8 cellular contexts compared by ENCODE assay signal in genomic region chr7:151080522-151081169, GRCh38. TPM values are rescaled to one million over a fixed set of nuclear protein-coding genes. Genes with fewer than 3 reads are reported as not detected.
DNase-seq lines count a peak whose midpoint lies in the region; TF ChIP-seq lines count a peak whose summit lies in the region.

Gene FASTK (minus strand): TSS chr7:151080809. CDS start chr7:151080766, 43 bp downstream.

- H3K36me3 Mint-ChIP-seq in nephron (ENCODE audit: low read depth): peaks cover 6% of the 10 kb centered on the region
- H3K36me3 Mint-ChIP-seq in stimulated activated naive CD8-positive, alpha-beta T cell treated with anti-CD3 and anti-CD28 coated beads, Interleukin-15, Interleukin-2, amounts not matched to agents 100 ng/mL and 50 ng/mL, for 24 hours (ENCODE audit: low read depth): peaks cover 21% of the 10 kb centered on the region

- TF ChIP-seq CTCF in fibroblast of pulmonary artery (IDR thresholded peaks at IDR 0.05; ENCODE audit: low read length, missing control alignments): no peak
- no peak for TF ChIP-seq CTCF in nephron (IDR thresholded peaks at IDR 0.05; ENCODE audit: unreplicated experiment in 3 of 3)

- no peaks in the 10 kb centered on the region for H3K27me3 Mint-ChIP-seq in nephron (ENCODE audit: low read depth)
- H3K27me3 Mint-ChIP-seq in stimulated activated naive CD8-positive, alpha-beta T cell treated with anti-CD3 and anti-CD28 coated beads, Interleukin-15, Interleukin-2, amounts not matched to agents 100 ng/mL and 50 ng/mL, for 24 hours: peaks cover 11% of the 10 kb centered on the region

- H3K4me1 Mint-ChIP-seq in nephron: peaks cover 36% of the 10 kb centered on the region
- peaks cover 49% of the 10 kb centered on the region for H3K4me1 Mint-ChIP-seq in stimulated activated naive CD8-positive, alpha-beta T cell treated with anti-CD3 and anti-CD28 coated beads, Interleukin-15, Interleukin-2, amounts not matched to agents 100 ng/mL and 50 ng/mL, for 24 hours (ENCODE audit: low read depth)

- peak within 1 kb of the TSS; percentile 81 for H3K4me3 ChIP-seq in fibroblast of pulmonary artery (replicated peaks; ENCODE audit: low read depth, low read length)

- no peaks in the 10 kb centered on the region for H3K9me3 Mint-ChIP-seq in nephron
- H3K9me3 Mint-ChIP-seq in stimulated activated naive CD8-positive, alpha-beta T cell treated with anti-CD3 and anti-CD28 coated beads, Interleukin-15, Interleukin-2, amounts not matched to agents 100 ng/mL and 50 ng/mL, for 24 hours: no peaks in the 10 kb centered on the region

- peak within 1 kb of the TSS; percentile 57 to 91 (median 88) for H3K27ac Mint-ChIP-seq in nephron
- peak within 1 kb of the TSS; percentile 80 for H3K27ac Mint-ChIP-seq in stimulated activated naive CD8-positive, alpha-beta T cell treated with anti-CD3 and anti-CD28 coated beads, Interleukin-15, Interleukin-2, amounts not matched to agents 100 ng/mL and 50 ng/mL, for 24 hours

- DNase-seq in EH (ENCODE audit: low read depth) (peak; percentile 92), H4 (ENCODE audit: low spot score) (peak; percentile 84), M059J (ENCODE audit: low read depth) (peak; percentile 90), SHP77 (lab: John Stamatoyannopoulos, UW) (peak; percentile 76 to 91), fibroblast of pulmonary artery (ENCODE audit: low read depth) (peak; percentile 89)
- peak; percentile 84 for DNase-seq in activated T-helper 9 cell treated with anti-CD3 and anti-CD28 coated beads, Interleukin-2, amount 50 U/mL, for 16 hours (ENCODE audit: low read depth)

- peak within 1 kb of the TSS; percentile 94 to 97 (median 94) for H3K4me3 Mint-ChIP-seq in nephron
- H3K4me3 Mint-ChIP-seq in stimulated activated naive CD8-positive, alpha-beta T cell treated with anti-CD3 and anti-CD28 coated beads, Interleukin-15, Interleukin-2, amounts not matched to agents 100 ng/mL and 50 ng/mL, for 24 hours: peak within 1 kb of the TSS; percentile 96

RNA-seq across cellular contexts. Expression of gene FASTK, which starts in this region (rescaled TPM):
- 70.0 and 100 TPM in 2 replicates for total RNA-seq in H4 (2014; rRNA removed; shearing (Covaris generic))
- 73.7 and 97.9 TPM in 2 replicates for total RNA-seq in M059J (2014; rRNA removed; shearing (Covaris generic))

Comparison
In these comparisons a context has a peak if more than half of its experiments do, and no peak if none do; other contexts are left out.
1. Peak in every context shown above with its lines: DNase-seq and H3K4me3 ChIP-seq.